In the genomic region with DNA sequence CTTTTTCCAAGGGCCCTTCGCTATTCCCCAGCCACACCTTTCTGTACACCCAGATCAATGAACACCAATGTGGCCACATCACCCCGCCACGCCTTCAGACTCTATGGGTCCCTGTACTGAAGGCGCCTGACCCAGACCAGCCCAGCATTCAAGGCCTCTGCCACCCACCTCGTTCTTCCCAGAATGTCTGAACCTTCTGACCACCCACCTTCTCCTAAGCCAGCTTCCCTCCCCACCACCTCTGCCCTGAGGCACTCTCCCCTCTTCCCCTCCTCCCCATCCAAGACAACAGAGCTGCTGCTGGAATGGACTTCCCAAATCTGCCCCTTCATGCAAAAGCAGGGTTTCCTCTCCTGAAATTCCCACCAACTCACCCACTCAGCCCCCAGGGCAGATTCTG, we compare ENCODE assay signal across 39 cellular contexts. TPM values are rescaled to one million over a fixed set of nuclear protein-coding genes. Genes with fewer than 3 reads are reported as not detected.
"Had no signal": no experiment of that assay in that cellular context is flagged by ENCODE, and none has a peak within 500 bp of the region (broad histone marks: within the 10 kb centered on the region; RNA-seq: fewer than 3 reads in every experiment).

No MANE protein-coding gene starts in this region.

- H3K4me3 ChIP-seq: adrenal gland, body of pancreas, breast epithelium had no signal

- DNase-seq: activated B cell treated with CpG ODN at 0.5 μM for 24 hours; activated CD4-positive, alpha-beta memory T cell treated with anti-CD3 and anti-CD28 coated beads for 36 hours; activated CD4-positive, alpha-beta T cell treated with anti-CD3 and anti-CD28 coated beads for 4 hours; activated CD4-positive, alpha-beta T cell treated with anti-CD3 and anti-CD28 coated beads, Interleukin-2, amount 10 ng/mL, durations not matched to agents 24 days and 14 days; activated CD4-positive, alpha-beta T cell treated with anti-CD3 and anti-CD28 coated beads, Interleukin-2, amount 50 U/mL, for 1 hour; activated CD4-positive, alpha-beta T cell treated with anti-CD3 and anti-CD28 coated beads, Interleukin-2, amount 50 U/mL, for 4 hours; activated CD4-positive, CD25-positive, alpha-beta regulatory T cell treated with anti-CD3 and anti-CD28 coated beads, Interleukin-2, amount 50 U/mL, for 72 hours; activated CD8-positive, alpha-beta memory T cell treated with anti-CD3 and anti-CD28 coated beads, Interleukin-2, amount 50 U/mL, for 4 hours; activated CD8-positive, alpha-beta T cell treated with anti-CD3 and anti-CD28 coated beads for 36 hours; activated effector memory CD4-positive, alpha-beta T cell treated with anti-CD3 and anti-CD28 coated beads, Interleukin-2, amount 50 U/mL, for 16 hours; activated gamma-delta T cell treated with Interleukin-2 at 50 U/mL for 16 hours; activated naive CD4-positive, alpha-beta T cell; activated naive CD4-positive, alpha-beta T cell treated with anti-CD3 and anti-CD28 coated beads for 36 hours; activated naive CD4-positive, alpha-beta T cell treated with anti-CD3 and anti-CD28 coated beads, Interleukin-2, amount 50 U/mL, for 16 hours; activated T-cell treated with anti-CD3 and anti-CD28 coated beads for 4 hours; activated T-cell treated with anti-CD3 and anti-CD28 coated beads, Interleukin-2, amount 50 U/mL, for 1 hour; activated T-cell treated with anti-CD3 and anti-CD28 coated beads, Interleukin-2, amount 50 U/mL, for 4 hours; activated T-cell treated with anti-CD3 and anti-CD28 coated beads, Interleukin-2, amount 50 U/mL, for 72 hours; adrenal gland; amniotic stem cell; aorta; body of pancreas; brain microvascular endothelial cell; central memory CD4-positive, alpha-beta T cell; T-helper 1 cell; T-helper 2 cell; T-helper 9 cell had no signal

- H3K27ac ChIP-seq: adrenal gland, body of pancreas, brain microvascular endothelial cell, breast epithelium, VCaP had no signal

- H3K4me1 ChIP-seq: adrenal gland, body of pancreas, breast epithelium had no signal

- H3K27ac Mint-ChIP-seq: activated B cell treated with CpG ODN at 0.5 μM for 24 hours; activated CD4-positive, alpha-beta memory T cell treated with anti-CD3 and anti-CD28 coated beads for 36 hours; activated CD4-positive, alpha-beta T cell treated with anti-CD3 and anti-CD28 coated beads, Interleukin-2, amount 10 ng/mL, durations not matched to agents 24 days and 14 days; activated CD8-positive, alpha-beta T cell treated with anti-CD3 and anti-CD28 coated beads for 36 hours; activated naive CD4-positive, alpha-beta T cell treated with anti-CD3 and anti-CD28 coated beads for 36 hours; activated naive CD4-positive, alpha-beta T cell treated with anti-CD3 and anti-CD28 coated beads, Interleukin-2, amount 50 U/mL, for 72 hours; activated T-cell treated with anti-CD3 and anti-CD28 coated beads, Interleukin-2, amount 50 U/mL, for 72 hours; activated T-helper 1 cell treated with anti-CD3 and anti-CD28 coated beads, Interleukin-12 subunit alpha, Interleukin-12 subunit beta, Interleukin-2, Interleukin-4 antibody, amounts not matched to agents 30 ng/mL and 10 ng/mL and 1 ng/mL, durations not matched to agents 14 hours and 24 hours and 36 hours; activated T-helper 17 cell treated with anti-CD3 and anti-CD28 coated beads, Interleukin-2, amount 50 U/mL, for 72 hours; T-helper 1 cell treated with Interleukin-12 subunit alpha and Interleukin-12 subunit beta and Interleukin-4 antibody, amounts not matched to agents 30 μg/mL and 1 μg/mL, for 36 hours; T-helper 2 cell treated with Interferon-gamma antibody and Interleukin-4, amounts not matched to agents 5 μg/mL and 100 μg/mL, for 36 hours had no signal

- FAIRE-seq: astrocyte, TTC549 had no signal

- ATAC-seq: activated CD8-positive, alpha-beta T cell treated with anti-CD3 and anti-CD28 coated beads for 36 hours; activated naive CD4-positive, alpha-beta T cell treated with anti-CD3 and anti-CD28 coated beads, Interleukin-2, amount 50 U/mL, for 72 hours; activated T-cell treated with anti-CD3 and anti-CD28 coated beads, Interleukin-2, amount 50 U/mL, for 4 hours; activated T-cell treated with anti-CD3 and anti-CD28 coated beads, Interleukin-2, amount 50 U/mL, for 72 hours; activated T-helper 17 cell treated with anti-CD3 and anti-CD28 coated beads, Interleukin-2, amount 50 U/mL, for 72 hours; body of pancreas had no signal

- H3K4me3 Mint-ChIP-seq: activated B cell treated with CpG ODN at 0.5 μM for 24 hours; activated CD4-positive, alpha-beta memory T cell treated with anti-CD3 and anti-CD28 coated beads for 36 hours; activated CD4-positive, alpha-beta T cell treated with anti-CD3 and anti-CD28 coated beads, Interleukin-2, amount 10 ng/mL, durations not matched to agents 24 days and 14 days; activated CD8-positive, alpha-beta T cell treated with anti-CD3 and anti-CD28 coated beads for 36 hours; activated naive CD4-positive, alpha-beta T cell treated with anti-CD3 and anti-CD28 coated beads for 36 hours; activated T-cell treated with anti-CD3 and anti-CD28 coated beads, Interleukin-2, amount 50 U/mL, for 4 hours; activated T-cell treated with anti-CD3 and anti-CD28 coated beads, Interleukin-2, amount 50 U/mL, for 72 hours; activated T-helper 1 cell treated with anti-CD3 and anti-CD28 coated beads, Interleukin-12 subunit alpha, Interleukin-12 subunit beta, Interleukin-2, Interleukin-4 antibody, amounts not matched to agents 30 ng/mL and 10 ng/mL and 1 ng/mL, durations not matched to agents 14 hours and 24 hours and 36 hours; activated T-helper 17 cell treated with anti-CD3 and anti-CD28 coated beads, Interleukin-2, amount 50 U/mL, for 72 hours; T-helper 1 cell treated with Interleukin-12 subunit alpha and Interleukin-12 subunit beta and Interleukin-4 antibody, amounts not matched to agents 30 μg/mL and 1 μg/mL, for 36 hours; T-helper 2 cell treated with Interferon-gamma antibody and Interleukin-4, amounts not matched to agents 5 μg/mL and 100 μg/mL, for 36 hours had no signal

- H3K4me1 Mint-ChIP-seq: activated B cell treated with CpG ODN at 0.5 μM for 24 hours; activated CD4-positive, alpha-beta T cell treated with anti-CD3 and anti-CD28 coated beads, Interleukin-2, amount 10 ng/mL, durations not matched to agents 24 days and 14 days had no signal

- H3K9me3 ChIP-seq: adrenal gland, body of pancreas had no signal

- H3K36me3 ChIP-seq: adrenal gland, brain microvascular endothelial cell, breast epithelium had no signal

- H3K27me3 ChIP-seq: adrenal gland, body of pancreas, brain microvascular endothelial cell had no signal

- H3K27me3 Mint-ChIP-seq: activated CD4-positive, alpha-beta T cell treated with anti-CD3 and anti-CD28 coated beads, Interleukin-2, amount 10 ng/mL, durations not matched to agents 24 days and 14 days had no signal

RNA-seq across cellular contexts. Expression of gene CEACAM20, which starts 3.3 kb away (rescaled TPM):
- total RNA-seq: activated B cell treated with CpG ODN at 0.5 μM for 24 hours; activated CD4-positive, alpha-beta memory T cell treated with anti-CD3 and anti-CD28 coated beads for 36 hours; activated CD4-positive, alpha-beta T cell treated with anti-CD3 and anti-CD28 coated beads, Interleukin-2, amount 10 ng/mL, durations not matched to agents 24 days and 14 days; activated CD8-positive, alpha-beta memory T cell treated with anti-CD3 and anti-CD28 coated beads for 36 hours; activated CD8-positive, alpha-beta T cell treated with anti-CD3 and anti-CD28 coated beads for 36 hours; activated naive CD4-positive, alpha-beta T cell treated with anti-CD3 and anti-CD28 coated beads for 36 hours; activated naive CD4-positive, alpha-beta T cell treated with anti-CD3 and anti-CD28 coated beads, Interleukin-2, amount 50 U/mL, for 72 hours; activated T-cell treated with anti-CD3 and anti-CD28 coated beads, Interleukin-2, amount 50 U/mL, for 4 hours; activated T-cell treated with anti-CD3 and anti-CD28 coated beads, Interleukin-2, amount 50 U/mL, for 72 hours; activated T-helper 1 cell treated with anti-CD3 and anti-CD28 coated beads, Interleukin-12 subunit alpha, Interleukin-12 subunit beta, Interleukin-2, Interleukin-4 antibody, amounts not matched to agents 30 ng/mL and 10 ng/mL and 1 ng/mL, durations not matched to agents 14 hours and 24 hours and 36 hours; activated T-helper 17 cell treated with anti-CD3 and anti-CD28 coated beads, Interleukin-2, amount 50 U/mL, for 72 hours; aorta; astrocyte; body of pancreas; cardiac septum; cerebellum had no signal
